In the genomic region with DNA sequence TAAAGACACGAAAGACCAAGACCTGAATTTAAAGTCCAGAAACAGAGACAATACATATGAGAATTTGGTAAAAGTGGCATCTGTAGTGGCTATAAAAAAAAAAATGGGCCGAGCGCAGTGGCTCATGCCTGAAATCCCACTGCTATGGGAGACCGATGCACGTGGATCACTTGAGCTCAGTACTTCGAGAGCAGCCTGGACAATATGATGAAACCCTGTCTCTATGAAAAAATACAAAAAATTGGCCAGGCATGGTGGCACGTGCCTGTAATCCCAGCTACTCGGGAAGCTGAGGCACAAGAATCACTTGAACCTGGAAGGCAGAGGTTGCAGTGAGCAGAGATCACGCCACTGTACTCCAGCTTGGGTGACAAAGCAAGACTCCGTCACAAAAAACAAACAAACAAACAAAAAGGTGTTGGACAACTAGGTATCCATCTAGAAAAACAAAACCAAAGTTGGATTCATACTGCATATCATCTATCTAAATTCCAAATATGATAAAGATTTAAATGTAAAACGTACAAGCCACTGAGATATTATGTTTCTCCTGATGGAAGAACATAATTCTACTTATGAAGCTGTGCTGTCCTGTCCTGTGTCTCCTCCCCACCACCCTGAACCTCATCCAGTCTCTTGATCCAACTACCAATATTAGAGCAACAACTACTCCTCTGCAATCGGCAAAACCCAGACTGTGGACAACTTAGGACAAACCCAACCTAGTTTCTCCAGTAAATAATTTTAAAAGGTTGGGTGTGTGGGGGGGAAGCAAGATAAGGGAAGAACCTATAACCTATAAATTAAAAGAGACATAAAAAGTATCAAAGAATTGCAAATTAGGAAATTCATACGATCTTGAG, we compare ENCODE assay signal across 24 cellular contexts.
"Had no signal": no experiment of that assay in that cellular context is flagged by ENCODE, and none has a peak within 500 bp of the region (broad histone marks: within the 10 kb centered on the region; RNA-seq: fewer than 3 reads in every experiment).

No MANE protein-coding gene starts in this region.

- H3K4me3 Mint-ChIP-seq: memory B cell; mesothelial cell of epicardium; nephron; stimulated activated naive B cell treated with anti-CD40 and anti-IgM and Interleukin-4, amounts not matched to agents 10 μg/mL and 1 μg/mL and 100 μg/mL, for 72 hours; type B pancreatic cell had no signal

- H3K4me2 ChIP-seq: hepatocyte had no signal

- H3K27me3 ChIP-seq: dorsolateral prefrontal cortex, hepatocyte, neutrophil, right atrium auricular region, sigmoid colon, suprapubic skin, thyroid gland had no signal

- H3K27me3 Mint-ChIP-seq: memory B cell; stimulated activated naive B cell treated with anti-CD40 and anti-IgM and Interleukin-4, amounts not matched to agents 10 μg/mL and 1 μg/mL and 100 μg/mL, for 72 hours; type B pancreatic cell had no signal

- H3K79me2 ChIP-seq: hepatocyte had no signal

- H3K9me3 ChIP-seq: left ventricle myocardium inferior, lower lobe of right lung, neutrophil, right atrium auricular region, sigmoid colon, suprapubic skin, thyroid gland had no signal

- H3K27ac Mint-ChIP-seq: memory B cell; nephron; stimulated activated naive B cell treated with anti-CD40 and anti-IgM and Interleukin-4, amounts not matched to agents 10 μg/mL and 1 μg/mL and 100 μg/mL, for 72 hours; type B pancreatic cell had no signal

- H3K4me1 Mint-ChIP-seq: memory B cell, nephron had no signal

- ATAC-seq: left cardiac atrium; lower lobe of right lung; stimulated activated naive B cell treated with anti-CD40 and anti-IgM and Interleukin-4, amounts not matched to agents 10 μg/mL and 1 μg/mL and 100 μg/mL, for 72 hours had no signal

- H3K9me3 Mint-ChIP-seq: memory B cell; nephron; stimulated activated naive B cell treated with anti-CD40 and anti-IgM and Interleukin-4, amounts not matched to agents 10 μg/mL and 1 μg/mL and 100 μg/mL, for 72 hours; type B pancreatic cell had no signal

- DNase-seq: cortex of kidney; dorsolateral prefrontal cortex; effector CD8-positive, alpha-beta T cell; foreskin melanocyte; head of caudate nucleus; kidney; left cardiac atrium; left ventricle myocardium inferior; lower lobe of right lung; posterior cingulate gyrus; sigmoid colon; stimulated activated CD4-positive, alpha-beta T cell treated with anti-CD3 and anti-CD28 coated beads, Interleukin-2, amount 100 ng/mL, for 24 hours; stimulated activated CD4-positive, alpha-beta T cell treated with anti-CD3 and anti-CD28 coated beads, Interleukin-4, amount 100 ng/mL, for 4 hours; stimulated activated naive B cell treated with anti-CD40 and anti-IgM and Interleukin-4, amounts not matched to agents 10 μg/mL and 1 μg/mL and 100 μg/mL, for 72 hours; thyroid gland had no signal

- H2AFZ ChIP-seq: hepatocyte had no signal

- H3K27ac ChIP-seq: dorsolateral prefrontal cortex, left ventricle myocardium inferior, lower lobe of right lung, neutrophil, right atrium auricular region, sigmoid colon, skin epidermis, suprapubic skin, thyroid gland had no signal

- H3K4me1 ChIP-seq: right atrium auricular region, sigmoid colon, suprapubic skin, thyroid gland had no signal

- H3K4me3 ChIP-seq: dorsolateral prefrontal cortex, hepatocyte, left ventricle myocardium inferior, lower lobe of right lung, right atrium auricular region, sigmoid colon, skin epidermis, suprapubic skin, thyroid gland had no signal
